8 cellular contexts compared by ENCODE assay signal in the genomic region with DNA sequence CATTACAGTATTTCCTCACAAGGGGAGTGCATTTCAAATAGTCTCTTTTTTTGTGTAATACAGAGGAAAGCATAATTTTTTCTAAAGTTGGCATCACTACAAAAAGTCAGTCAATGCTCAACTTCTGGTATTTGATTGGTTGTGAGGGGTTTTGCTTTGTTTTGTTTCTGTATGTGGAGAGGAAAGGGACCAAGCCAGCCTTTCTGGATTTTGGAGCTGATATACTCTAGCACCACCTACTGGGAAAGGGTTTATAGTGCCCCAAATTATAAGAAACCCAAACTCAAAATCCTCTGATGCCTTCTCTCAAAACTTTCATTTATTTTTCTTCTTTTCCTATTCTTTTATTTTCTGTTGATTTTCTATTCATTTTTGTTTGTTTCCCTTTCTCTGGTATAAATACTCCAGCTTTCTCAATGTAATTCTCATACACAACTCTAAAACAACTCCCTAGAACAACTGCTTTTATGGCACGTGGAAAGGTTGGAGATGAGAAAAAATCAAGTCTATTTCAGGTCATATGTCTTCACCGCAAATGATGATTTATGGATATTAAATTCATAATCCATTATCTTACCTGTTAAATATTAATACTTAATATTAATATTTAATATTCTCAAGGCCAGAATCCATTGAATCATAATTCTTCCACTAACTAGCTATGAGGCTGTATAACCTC.
DNase-seq lines count a peak whose midpoint lies in the region; FAIRE-seq and TF ChIP-seq lines count a peak whose summit lies in the region.

No MANE protein-coding gene starts in this region.

- peak; percentile 79 for TF ChIP-seq CTCF in HFF-Myc (IDR thresholded peaks at IDR 0.05; ENCODE audit: low read depth, low read length, missing control alignments)
- TF ChIP-seq CTCF in mammary epithelial cell (conservative IDR thresholded peaks at IDR 0.05 in 1 of 2, IDR thresholded peaks at IDR 0.05 in 1 of 2; ENCODE audit: extremely low read depth in 1 of 2, insufficient read depth in 1 of 2, low read depth in 1 of 2, low read length in 2 of 2): peak; percentile 74 to 83

- intact Hi-C loops in mammary epithelial cell (cut with micrococcal nuclease): loop anchor here (1.0 to 5.0 kb wide), 3 partner anchors 211 to 805 kb away; no protein-coding TSS in a partner anchor

- dilution Hi-C loops in mammary epithelial cell (cut with HindIII; ENCODE audit: low sequenced_read_pairs): no loop called here

- no peak overlapping the region for H3K9ac ChIP-seq in mammary epithelial cell (ENCODE audit: insufficient read depth, low read length)

- no peaks in the 10 kb centered on the region for H3K79me2 ChIP-seq in mammary epithelial cell (ENCODE audit: insufficient read depth, low read length)

- no peaks in the 10 kb centered on the region for H3K36me3 Mint-ChIP-seq in activated CD4-positive, alpha-beta memory T cell treated with anti-CD3 and anti-CD28 coated beads, Interleukin-2, amount 10 ng/mL, durations not matched to agents 7 days and 5 days (ENCODE audit: low read depth)

- BruUV-seq in mammary epithelial cell (replicated peaks; lab: Mats Ljungman, UMichigan): no TSS peak

- FAIRE-seq in G401.6 (lab: Jason Lieb, UNC): peak; percentile 88

- no peaks in the 10 kb centered on the region for H4K20me1 ChIP-seq in mammary epithelial cell (ENCODE audit: insufficient read depth, low read length)

- DNase-seq in HFF-Myc (ENCODE audit: extremely low read depth, low read depth): peak; percentile 63
- peak; percentile 49 to 71 for DNase-seq in NCI-H526 (lab: John Stamatoyannopoulos, UW)
- DNase-seq in mammary epithelial cell: peak; percentile 24
- DNase-seq in left kidney (ENCODE audit: low read depth, low spot score): peak; percentile 67
- DNase-seq in activated CD4-positive, alpha-beta memory T cell treated with anti-CD3 and anti-CD28 coated beads, Interleukin-2, amount 10 ng/mL, durations not matched to agents 7 days and 5 days: no peak
- DNase-seq in activated CD4-positive, alpha-beta T cell treated with anti-CD3 and anti-CD28 coated beads for 1 hour: no peak
- no peak for DNase-seq in stimulated activated CD4-positive, alpha-beta T cell treated with anti-CD3 and anti-CD28 coated beads, Interleukin-15, amount 100 ng/mL, for 24 hours

- 78% methylated on average over 2 of the region's 2 CpGs for WGBS in mammary epithelial cell (ENCODE audit: low coverage, missing lambda C conversion rate)

- H3K27me3 ChIP-seq in mammary epithelial cell (ENCODE audit: insufficient read depth, low read length): peaks cover 4% of the 10 kb centered on the region

- in situ Hi-C loops in mammary epithelial cell (cut with MboI; ENCODE audit: low sequenced_read_pairs in 2 of 2): no loop called here

- H3K4me2 ChIP-seq in mammary epithelial cell (ENCODE audit: insufficient read depth, low read depth, low read length): no peak overlapping the region

- peaks cover 18% of the 10 kb centered on the region for H3K27me3 Mint-ChIP-seq in activated CD4-positive, alpha-beta memory T cell treated with anti-CD3 and anti-CD28 coated beads, Interleukin-2, amount 10 ng/mL, durations not matched to agents 7 days and 5 days

- H3K9me3 Mint-ChIP-seq in activated CD4-positive, alpha-beta memory T cell treated with anti-CD3 and anti-CD28 coated beads, Interleukin-2, amount 10 ng/mL, durations not matched to agents 7 days and 5 days: no peaks in the 10 kb centered on the region

- H3K4me3 Mint-ChIP-seq in activated CD4-positive, alpha-beta memory T cell treated with anti-CD3 and anti-CD28 coated beads, Interleukin-2, amount 10 ng/mL, durations not matched to agents 7 days and 5 days: no peak overlapping the region

- H3K4me3 ChIP-seq in HFF-Myc (replicated peaks; ENCODE audit: low read depth, low read length): no peak overlapping the region
- H3K4me3 ChIP-seq in mammary epithelial cell (replicated peaks in 1 of 3; ENCODE audit: insufficient read depth in 1 of 3, low read depth in 2 of 3, low read length in 3 of 3): no peak overlapping the region

- H3K27ac Mint-ChIP-seq in activated CD4-positive, alpha-beta memory T cell treated with anti-CD3 and anti-CD28 coated beads, Interleukin-2, amount 10 ng/mL, durations not matched to agents 7 days and 5 days: no peak overlapping the region

- CTCF ChIA-PET in mammary epithelial cell (lab: Charles Lee; ENCODE audit: low non-redundant PET): interaction anchor here (1.0 kb wide), 1 partner anchor 25 kb away, joined by 8 read pairs; no protein-coding TSS in a partner anchor
- CTCF ChIA-PET in activated CD4-positive, alpha-beta memory T cell treated with anti-CD3 and anti-CD28 coated beads, Interleukin-2, amount 10 ng/mL, durations not matched to agents 7 days and 5 days (lab: Charles Lee): interaction anchor here (0.7 to 4.0 kb wide), 6 partner anchors 10 to 225 kb away, joined by 3 to 20 read pairs (median 4); no protein-coding TSS in a partner anchor

- H3K4me1 ChIP-seq in mammary epithelial cell (ENCODE audit: insufficient read depth, low read length): no peaks in the 10 kb centered on the region

- no peak overlapping the region for H3K27ac ChIP-seq in mammary epithelial cell (ENCODE audit: insufficient read depth, low read depth, low read length)

- no peaks in the 10 kb centered on the region for H3K9me3 ChIP-seq in mammary epithelial cell (replicated peaks; ENCODE audit: insufficient read depth, low read length)

- no peak overlapping the region for H2AFZ ChIP-seq in mammary epithelial cell (ENCODE audit: low read depth, low read length)

- no peaks in the 10 kb centered on the region for H3K36me3 ChIP-seq in mammary epithelial cell (ENCODE audit: insufficient read depth, low read length)

- POLR2A ChIA-PET in activated CD4-positive, alpha-beta memory T cell treated with anti-CD3 and anti-CD28 coated beads, Interleukin-2, amount 10 ng/mL, durations not matched to agents 7 days and 5 days (lab: Charles Lee): no interaction called here

- no peaks in the 10 kb centered on the region for H3K4me1 Mint-ChIP-seq in activated CD4-positive, alpha-beta memory T cell treated with anti-CD3 and anti-CD28 coated beads, Interleukin-2, amount 10 ng/mL, durations not matched to agents 7 days and 5 days

Comparison
In these comparisons a context has a peak if more than half of its experiments do, and no peak if none do; other contexts are left out.
1. DNase-seq: peak in HFF-Myc (single experiment), NCI-H526 (2 of 2), mammary epithelial cell (single experiment) and left kidney (single experiment); none in activated CD4-positive, alpha-beta memory T cell treated with anti-CD3 and anti-CD28 coated beads, Interleukin-2, amount 10 ng/mL, durations not matched to agents 7 days and 5 days (single experiment), activated CD4-positive, alpha-beta T cell treated with anti-CD3 and anti-CD28 coated beads for 1 hour (single experiment) and stimulated activated CD4-positive, alpha-beta T cell treated with anti-CD3 and anti-CD28 coated beads, Interleukin-15, amount 100 ng/mL, for 24 hours (single experiment).